8 cellular contexts compared by ENCODE assay signal in the genomic region with DNA sequence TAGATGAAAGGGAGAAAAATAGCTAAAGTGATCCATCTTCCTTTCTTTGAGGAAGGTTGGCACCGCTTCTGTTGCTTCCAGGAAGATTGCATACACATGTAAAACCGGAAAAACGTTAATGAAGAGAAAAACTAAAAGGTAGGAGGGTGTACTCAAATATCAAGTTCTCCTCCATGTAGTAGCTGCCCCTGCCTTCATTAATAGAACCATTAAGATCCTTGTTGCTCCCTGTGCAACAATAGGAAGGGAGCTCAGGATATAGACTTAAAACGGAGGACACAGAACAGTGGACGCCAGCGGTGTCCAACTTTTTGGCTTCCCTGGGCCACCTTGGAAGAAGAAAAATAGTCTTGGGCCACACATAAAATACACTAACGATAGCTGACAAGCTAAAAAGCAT.
"Had no signal": no experiment of that assay in that cellular context is flagged by ENCODE, and none has a peak within 500 bp of the region (broad histone marks: within the 10 kb centered on the region; RNA-seq: fewer than 3 reads in every experiment).

No MANE protein-coding gene starts in this region.

- H3K4me3 ChIP-seq: GM12878 had no signal

- DNase-seq: GDM1, GF-D8 had no signal

- FAIRE-seq: G401.6, GM12878, GM12891, GM12892, GM18507, GM19239 had no signal

- ATAC-seq: GM12878 had no signal
